ENCODE assay signal across 24 cellular contexts in genomic region chr10:76981251-76981650, GRCh38.
"Had no signal": no experiment of that assay in that cellular context is flagged by ENCODE, and none has a peak within 500 bp of the region (broad histone marks: within the 10 kb centered on the region; RNA-seq: fewer than 3 reads in every experiment).

No MANE protein-coding gene starts in this region.

- H3K9me3 Mint-ChIP-seq: activated naive CD4-positive, alpha-beta T cell treated with anti-CD3 and anti-CD28 coated beads, Interleukin-2, amount 50 U/mL, for 72 hours; activated naive CD8-positive, alpha-beta T cell treated with anti-CD3 and anti-CD28 coated beads, Interleukin-2, amount 50 U/mL, for 24 hours; central memory CD8-positive, alpha-beta T cell; T-helper 1 cell treated with Interleukin-12 subunit alpha and Interleukin-12 subunit beta and Interleukin-4 antibody, amounts not matched to agents 30 μg/mL and 1 μg/mL, for 36 hours had no signal

- H3K4me3 Mint-ChIP-seq: activated CD8-positive, alpha-beta T cell treated with anti-CD3 and anti-CD28 coated beads, Interleukin-2, amount 10 ng/mL, durations not matched to agents 7 days and 5 days; activated naive CD8-positive, alpha-beta T cell treated with anti-CD3 and anti-CD28 coated beads, Interleukin-2, amount 50 U/mL, for 24 hours; central memory CD8-positive, alpha-beta T cell; T-helper 1 cell treated with Interleukin-12 subunit alpha and Interleukin-12 subunit beta and Interleukin-4 antibody, amounts not matched to agents 30 μg/mL and 1 μg/mL, for 36 hours had no signal

- H3K4me1 Mint-ChIP-seq: activated naive CD8-positive, alpha-beta T cell treated with anti-CD3 and anti-CD28 coated beads, Interleukin-2, amount 50 U/mL, for 24 hours; central memory CD8-positive, alpha-beta T cell had no signal

- DNase-seq: activated CD4-positive, alpha-beta T cell treated with anti-CD3 and anti-CD28 coated beads for 48 hours; activated CD4-positive, alpha-beta T cell treated with anti-CD3 and anti-CD28 coated beads, Interleukin-2, amount 50 U/mL, for 4 hours; activated CD4-positive, CD25-positive, alpha-beta regulatory T cell treated with anti-CD3 and anti-CD28 coated beads, Interleukin-2, amount 50 U/mL, for 72 hours; activated CD8-positive, alpha-beta memory T cell treated with anti-CD3 and anti-CD28 coated beads, Interleukin-2, amount 50 U/mL, for 48 hours; activated CD8-positive, alpha-beta T cell treated with anti-CD3 and anti-CD28 coated beads, Interleukin-2, amount 10 ng/mL, durations not matched to agents 7 days and 5 days; activated effector memory CD4-positive, alpha-beta T cell treated with anti-CD3 and anti-CD28 coated beads, Interleukin-2, amount 50 U/mL, for 16 hours; activated naive CD4-positive, alpha-beta T cell treated with Interleukin-2 at 50 U/mL for 16 hours; activated naive CD8-positive, alpha-beta T cell treated with anti-CD3 and anti-CD28 coated beads, Interleukin-2, amount 50 U/mL, for 24 hours; activated T-cell treated with anti-CD3 and anti-CD28 coated beads, Interleukin-2, amount 50 U/mL, for 1 hour; amniotic stem cell; body of pancreas; Karpas-422; MM.1S; NCI-H1105; NCI-H1436 treated with DMSO at 0.1 percent for 48 hours; NCI-H2029; NCI-H446 treated with DMSO at 0.1 percent for 48 hours; NCI-H526; PC-3; SHP77 had no signal

- ATAC-seq: activated CD8-positive, alpha-beta T cell treated with anti-CD3 and anti-CD28 coated beads, Interleukin-2, amount 10 ng/mL, durations not matched to agents 7 days and 5 days; activated naive CD4-positive, alpha-beta T cell treated with anti-CD3 and anti-CD28 coated beads, Interleukin-2, amount 50 U/mL, for 72 hours; activated naive CD8-positive, alpha-beta T cell treated with anti-CD3 and anti-CD28 coated beads, Interleukin-2, amount 50 U/mL, for 24 hours; body of pancreas; K562; PC-3 had no signal

- H3K27ac Mint-ChIP-seq: activated CD8-positive, alpha-beta T cell treated with anti-CD3 and anti-CD28 coated beads, Interleukin-2, amount 10 ng/mL, durations not matched to agents 7 days and 5 days; activated naive CD4-positive, alpha-beta T cell treated with anti-CD3 and anti-CD28 coated beads, Interleukin-2, amount 50 U/mL, for 72 hours; activated naive CD8-positive, alpha-beta T cell treated with anti-CD3 and anti-CD28 coated beads, Interleukin-2, amount 50 U/mL, for 24 hours; T-helper 1 cell treated with Interleukin-12 subunit alpha and Interleukin-12 subunit beta and Interleukin-4 antibody, amounts not matched to agents 30 μg/mL and 1 μg/mL, for 36 hours had no signal

- H3K36me3 Mint-ChIP-seq: activated naive CD4-positive, alpha-beta T cell treated with anti-CD3 and anti-CD28 coated beads, Interleukin-2, amount 50 U/mL, for 72 hours had no signal
